ENCODE assay signal across 1 cellular context in genomic region chr16:22195695-22196558, GRCh38.
TF ChIP-seq lines count a peak whose summit lies in the region.

No MANE protein-coding gene starts in this region.

TF ChIP-seq in HepG2, 621 proteins besides CTCF, POLR2A, EP300 and RAD21 (continued from another document and continues in another):
- TF ChIP-seq ZNF503 (CRISPR knock-in tag; IDR thresholded peaks at IDR 0.05) (no peak; the same call in 1 of the 2 replicates), CHD4 (IDR thresholded peaks at IDR 0.05; ENCODE audit: borderline replicate concordance, low read length) (peak; percentile 96), FIP1L1 (IDR thresholded peaks at IDR 0.05; ENCODE audit: borderline replicate concordance, insufficient read depth, low read depth, low read length) (peak; percentile 43; the same call in 1 of the 2 replicates), ZNF136 (CRISPR knock-in tag; IDR thresholded peaks at IDR 0.05; ENCODE audit: low read depth) (no peak), ZNF672 (CRISPR knock-in tag; IDR thresholded peaks at IDR 0.05) (no peak), ZBTB43 (CRISPR knock-in tag; conservative IDR thresholded peaks at IDR 0.05) (peak; percentile 15; the same call in 1 of the 2 replicates), RCOR2 (CRISPR knock-in tag; IDR thresholded peaks at IDR 0.05) (no peak; the same call in 1 of the 2 replicates), PRMT3 (CRISPR knock-in tag; IDR thresholded peaks at IDR 0.05; ENCODE audit: borderline replicate concordance, low read depth) (peak; percentile 89; the same call in 1 of the 2 replicates), ZNF512 (CRISPR knock-in tag; IDR thresholded peaks at IDR 0.05) (no peak), ZBTB4 (CRISPR knock-in tag; IDR thresholded peaks at IDR 0.05; ENCODE audit: borderline replicate concordance) (no peak), ZNF788 (CRISPR knock-in tag; IDR thresholded peaks at IDR 0.05; ENCODE audit: borderline replicate concordance) (peak; percentile 97; the same call in 1 of the 2 replicates), ZNF776 (CRISPR knock-in tag; IDR thresholded peaks at IDR 0.05) (no peak; the same call in 1 of the 2 replicates), BRD4 (CRISPR knock-in tag; IDR thresholded peaks at IDR 0.05) (no peak), ZNF281 (CRISPR knock-in tag; IDR thresholded peaks at IDR 0.05; ENCODE audit: borderline replicate concordance) (peak; percentile 17; the same call in 1 of the 2 replicates), TGIF2 (CRISPR knock-in tag; IDR thresholded peaks at IDR 0.05) (peak; percentile 86), TAF1 (CRISPR knock-in tag; IDR thresholded peaks at IDR 0.05) (peak; percentile 50), HNRNPUL1 (IDR thresholded peaks at IDR 0.05; ENCODE audit: low read depth, low read length) (no peak), KDM6A (CRISPR knock-in tag; IDR thresholded peaks at IDR 0.05; ENCODE audit: low read depth) (no peak), ZFP36L2 (CRISPR knock-in tag; IDR thresholded peaks at IDR 0.05) (peak; percentile 66; the same call in 1 of the 2 replicates), ONECUT2 (CRISPR knock-in tag; IDR thresholded peaks at IDR 0.05) (peak; percentile 54; the same call in 1 of the 2 replicates), HNF4G (IDR thresholded peaks at IDR 0.05; ENCODE audit: borderline replicate concordance, low read depth, low read length) (no peak; the same call in 1 of the 2 replicates), HNF4G (CRISPR knock-in tag; IDR thresholded peaks at IDR 0.05; ENCODE audit: borderline replicate concordance, low read depth) (peak; percentile 14; the same call in 1 of the 2 replicates), PCBP2 (optimal IDR thresholded peaks at IDR 0.05; ENCODE audit: low read depth, low read length, poor library complexity, severe bottlenecking) (no peak), ELF3 (CRISPR knock-in tag; IDR thresholded peaks at IDR 0.05) (peak; percentile 86), LRRFIP1 (CRISPR knock-in tag; conservative IDR thresholded peaks at IDR 0.05) (0 out of 2 replicates have a peak, but pooled peaks have one; percentile 51), AKNA (CRISPR knock-in tag; IDR thresholded peaks at IDR 0.05; ENCODE audit: borderline replicate concordance) (0 out of 2 replicates have a peak, but pooled peaks have one; percentile 46), ZNF576 (CRISPR knock-in tag; IDR thresholded peaks at IDR 0.05) (no peak), ZNF253 (CRISPR knock-in tag; IDR thresholded peaks at IDR 0.05; ENCODE audit: borderline replicate concordance) (no peak), CEBPZ (IDR thresholded peaks at IDR 0.05; ENCODE audit: low read length) (no peak), WIZ (CRISPR knock-in tag; IDR thresholded peaks at IDR 0.05) (peak; percentile 52; the same call in 1 of the 2 replicates), ZNF350 (CRISPR knock-in tag; IDR thresholded peaks at IDR 0.05; ENCODE audit: borderline replicate concordance, low read depth) (peak; percentile 98; the same call in 1 of the 2 replicates), ZNF841 (CRISPR knock-in tag; IDR thresholded peaks at IDR 0.05; ENCODE audit: borderline replicate concordance) (no peak), ZNF546 (CRISPR knock-in tag; conservative IDR thresholded peaks at IDR 0.05) (peak; percentile 50; the same call in 1 of the 2 replicates)
